In genomic region chr17:63823659-63824331, GRCh38 we compare ENCODE assay signal across 22 cellular contexts. TPM values are rescaled to one million over a fixed set of nuclear protein-coding genes. Genes with fewer than 3 reads are reported as not detected.
DNase-seq lines count a peak whose midpoint lies in the region; ATAC-seq and TF ChIP-seq lines count a peak whose summit lies in the region.
"Had no signal": no experiment of that assay in that cellular context is flagged by ENCODE, and none has a peak within 500 bp of the region (broad histone marks: within the 10 kb centered on the region; RNA-seq: fewer than 3 reads in every experiment).

No MANE protein-coding gene starts in this region.

- peaks cover 78% of the 10 kb centered on the region for H3K36me3 Mint-ChIP-seq in activated CD4-positive, alpha-beta T cell treated with anti-CD3 and anti-CD28 coated beads for 36 hours (ENCODE audit: low read depth)
- H3K36me3 Mint-ChIP-seq in activated naive CD4-positive, alpha-beta T cell treated with anti-CD3 and anti-CD28 coated beads, Interleukin-2, amount 50 U/mL, for 72 hours, result peaks cover 57 to 79% of the 10 kb centered on the region in 2 donors
- peaks cover 83% of the 10 kb centered on the region for H3K36me3 Mint-ChIP-seq in nephron (ENCODE audit: low read depth)

- no peaks in the 10 kb centered on the region for H3K9me3 Mint-ChIP-seq in activated CD4-positive, alpha-beta T cell treated with anti-CD3 and anti-CD28 coated beads for 36 hours (ENCODE audit: low read depth)
- no peaks in the 10 kb centered on the region for H3K9me3 Mint-ChIP-seq in activated naive CD4-positive, alpha-beta T cell treated with anti-CD3 and anti-CD28 coated beads, Interleukin-2, amount 50 U/mL, for 72 hours
- H3K9me3 Mint-ChIP-seq in nephron, result no peaks in the 10 kb centered on the region
- H3K9me3 Mint-ChIP-seq: activated T-helper 2 cell treated with anti-CD3 and anti-CD28 coated beads, Interferon-gamma antibody, Interleukin-2, Interleukin-4, amounts not matched to agents 10 μg/mL and 5 μg/mL and 100 μg/mL, durations not matched to agents 14 hours and 24 hours and 36 hours; GM23338 had no signal

- no peaks in the 10 kb centered on the region for H3K27me3 Mint-ChIP-seq in activated CD4-positive, alpha-beta T cell treated with anti-CD3 and anti-CD28 coated beads for 36 hours
- no peaks in the 10 kb centered on the region for H3K27me3 Mint-ChIP-seq in nephron (ENCODE audit: low read depth)

- no peak overlapping the region for H3K27ac ChIP-seq in HEK293 (ENCODE audit: extremely low read depth, low read depth, low read length)
- H3K27ac ChIP-seq: body of pancreas, coronary artery, parathyroid adenoma, skin epidermis had no signal

- in situ Hi-C loops in G401 (cut with HindIII; ENCODE audit: low sequenced_read_pairs), result no loop called here
- in situ Hi-C loops in ACHN (cut with HindIII; ENCODE audit: low pct_ligation_motif_present, low pct_unique_long_range_greater_than_20kb, low sequenced_read_pairs), result no loop called here

- TF ChIP-seq CTCF in HEK293 (tag by site-specific recombination; IDR thresholded peaks at IDR 0.05) (no peak), nephron (IDR thresholded peaks at IDR 0.05; ENCODE audit: unreplicated experiment in 3 of 3) (no peak)

- H3K4me1 Mint-ChIP-seq in activated CD4-positive, alpha-beta T cell treated with anti-CD3 and anti-CD28 coated beads for 36 hours, result peaks cover 43% of the 10 kb centered on the region
- H3K4me1 Mint-ChIP-seq in nephron, result peaks cover 32% of the 10 kb centered on the region

- CTCF ChIA-PET in activated CD4-positive, alpha-beta T cell treated with anti-CD3 and anti-CD28 coated beads for 36 hours (lab: Charles Lee), result no interaction called here
- CTCF ChIA-PET in HEK293 (lab: Yijun Ruan, JAX), result interaction anchor here (0.7 to 3.3 kb wide), 5 partner anchors 9 to 760 kb away, joined by 3 to 18 read pairs (median 4); no protein-coding TSS in a partner anchor

- DNase-seq in activated CD4-positive, alpha-beta T cell treated with anti-CD3 and anti-CD28 coated beads for 36 hours, result no peak
- no peak for DNase-seq in activated CD4-positive, alpha-beta T cell treated with anti-CD3 and anti-CD28 coated beads, Interleukin-2, amount 50 U/mL, for 1 hour
- no peak for DNase-seq in activated naive CD4-positive, alpha-beta T cell treated with anti-CD3 and anti-CD28 coated beads, Interleukin-2, amount 50 U/mL, for 72 hours (ENCODE audit: low spot score in 2 of 2)
- DNase-seq in inferior parietal cortex (ENCODE audit: extremely low spot score) (no peak), G401 (ENCODE audit: low spot score) (no peak), ACHN (no peak)
- DNase-seq: 8988T, body of pancreas, C1 segment of cervical spinal cord, foreskin fibroblast, NCI-H1048, NCI-H524 treated with DMSO at 0.1 percent for 48 hours, SIG-M5, trophoblast cell had no signal

- no peaks in the 10 kb centered on the region for H3K9me3 ChIP-seq in HEK293 (ENCODE audit: control insufficient read depth, insufficient read depth, low read depth, low read length)
- H3K9me3 ChIP-seq: body of pancreas had no signal

- no peak overlapping the region for H3K4me3 Mint-ChIP-seq in activated CD4-positive, alpha-beta T cell treated with anti-CD3 and anti-CD28 coated beads for 36 hours
- peak overlapping the region; percentile 36 to 73 (median 49) for H3K4me3 Mint-ChIP-seq in nephron
- H3K4me3 Mint-ChIP-seq: GM23338 had no signal

- no peak for ATAC-seq in activated CD4-positive, alpha-beta T cell treated with anti-CD3 and anti-CD28 coated beads for 36 hours
- ATAC-seq in activated naive CD4-positive, alpha-beta T cell treated with anti-CD3 and anti-CD28 coated beads, Interleukin-2, amount 50 U/mL, for 72 hours, result no peak
- ATAC-seq: body of pancreas, GM23338 had no signal

- peaks cover 48 to 78% of the 10 kb centered on the region in 2 experiments for H3K36me3 ChIP-seq in HEK293 (ENCODE audit: control insufficient read depth in 2 of 2, insufficient read depth in 1 of 2, low read length in 2 of 2)

- peaks cover 3% of the 10 kb centered on the region; the same call in 1 of the 2 replicates for H3K4me1 ChIP-seq in HEK293 (ENCODE audit: control insufficient read depth, insufficient read depth, low read length)

- POLR2A ChIA-PET in activated CD4-positive, alpha-beta T cell treated with anti-CD3 and anti-CD28 coated beads for 36 hours (lab: Charles Lee), result interaction anchor here (0.5 kb wide), 2 partner anchors 25 to 199 kb away, joined by 3 to 6 read pairs; no protein-coding TSS in a partner anchor
- POLR2A ChIA-PET in HEK293 (lab: Yijun Ruan, JAX), result interaction anchor here (0.7 to 0.9 kb wide), 2 partner anchors 37 to 46 kb away, joined by 3 to 4 read pairs; no protein-coding TSS in a partner anchor

- intact Hi-C loops in activated CD4-positive, alpha-beta T cell treated with anti-CD3 and anti-CD28 coated beads for 36 hours (cut with DNase I, micrococcal nuclease), result loop anchor here in 1 of 2 experiments (10.0 kb wide), 1 partner anchor 199 kb away; the partner anchor contains the start of gene MAP3K3

- peak overlapping the region; percentile 38 for H3K27ac Mint-ChIP-seq in activated CD4-positive, alpha-beta T cell treated with anti-CD3 and anti-CD28 coated beads for 36 hours
- peak overlapping the region; percentile 69 to 87 for H3K27ac Mint-ChIP-seq in activated naive CD4-positive, alpha-beta T cell treated with anti-CD3 and anti-CD28 coated beads, Interleukin-2, amount 50 U/mL, for 72 hours
- H3K27ac Mint-ChIP-seq in nephron, result peak overlapping the region in 2 of 3 experiments; percentile 22 to 54
- H3K27ac Mint-ChIP-seq: GM23338 had no signal

- no peak overlapping the region for H3K4me3 ChIP-seq in HEK293 (ENCODE audit: low read depth, low read length)
- H3K4me3 ChIP-seq: body of pancreas, coronary artery, GM23338, skin epidermis had no signal

TF ChIP-seq in HEK293, 187 proteins besides CTCF, POLR2A, EP300 and RAD21 (continues in another document):
- TF ChIP-seq ZNF157 (tag by site-specific recombination; IDR thresholded peaks at IDR 0.05) (no peak), ZNF513 (tag by site-specific recombination; IDR thresholded peaks at IDR 0.05) (peak; percentile 71), ZEB2 (tag by site-specific recombination; IDR thresholded peaks at IDR 0.05) (no peak), ZNF18 (tag by site-specific recombination; IDR thresholded peaks at IDR 0.05) (no peak), YY2 (tag by site-specific recombination; IDR thresholded peaks at IDR 0.05) (no peak)

RNA-seq across cellular contexts. Expression of gene PSMC5, which starts 3.4 kb away (rescaled TPM):
- 100 to 1,000 TPM in 1 of 2 experiments, 10 to 100 TPM in 1; 98.2 to 160 TPM for total RNA-seq in activated CD4-positive, alpha-beta T cell treated with anti-CD3 and anti-CD28 coated beads for 36 hours
- total RNA-seq in activated naive CD4-positive, alpha-beta T cell treated with anti-CD3 and anti-CD28 coated beads, Interleukin-2, amount 50 U/mL, for 72 hours, result 100 to 1,000 TPM; 129 to 137 TPM
- total RNA-seq in G401 (2014; rRNA removed; shearing (Covaris generic)), result 114 and 133 TPM in 2 replicates

RNA-seq across cellular contexts. Expression of gene FTSJ3, which starts 3.7 kb away (rescaled TPM):
- 10 to 100 TPM; 52.1 to 61.2 TPM for total RNA-seq in activated CD4-positive, alpha-beta T cell treated with anti-CD3 and anti-CD28 coated beads for 36 hours
- 10 to 100 TPM; 47.0 to 55.8 TPM for total RNA-seq in activated naive CD4-positive, alpha-beta T cell treated with anti-CD3 and anti-CD28 coated beads, Interleukin-2, amount 50 U/mL, for 72 hours
- 58.2 and 71.0 TPM in 2 replicates for total RNA-seq in G401 (2014; rRNA removed; shearing (Covaris generic))

RNA-seq across cellular contexts. Expression of gene SMARCD2, which starts 18.7 kb away (rescaled TPM):
- 100 to 1,000 TPM in 1 of 2 experiments, 10 to 100 TPM in 1; 100.0 to 101 TPM for total RNA-seq in activated CD4-positive, alpha-beta T cell treated with anti-CD3 and anti-CD28 coated beads for 36 hours
- 100 to 1,000 TPM in 1 of 2 donors, 10 to 100 TPM in 1; 90.3 to 113 TPM for total RNA-seq in activated naive CD4-positive, alpha-beta T cell treated with anti-CD3 and anti-CD28 coated beads, Interleukin-2, amount 50 U/mL, for 72 hours
- 128 and 144 TPM in 2 replicates for total RNA-seq in G401 (2014; rRNA removed; shearing (Covaris generic))

RNA-seq across cellular contexts. Expression of gene CSH2, which starts 49.7 kb away (rescaled TPM):
- total RNA-seq in activated CD4-positive, alpha-beta T cell treated with anti-CD3 and anti-CD28 coated beads for 36 hours, result not detected
- total RNA-seq in activated naive CD4-positive, alpha-beta T cell treated with anti-CD3 and anti-CD28 coated beads, Interleukin-2, amount 50 U/mL, for 72 hours, result 1 to 10 TPM; 2.2 to 2.4 TPM
- total RNA-seq in G401 (2014; rRNA removed; shearing (Covaris generic)), result not detected in 2 replicates
- total RNA-seq: activated T-helper 2 cell treated with anti-CD3 and anti-CD28 coated beads, Interferon-gamma antibody, Interleukin-2, Interleukin-4, amounts not matched to agents 10 μg/mL and 5 μg/mL and 100 μg/mL, durations not matched to agents 14 hours and 24 hours and 36 hours; body of pancreas; endothelial cell of umbilical vein; GM23338 had no signal

RNA-seq across cellular contexts. Expression of gene DDX42, which starts 49.8 kb away (rescaled TPM):
- total RNA-seq in activated CD4-positive, alpha-beta T cell treated with anti-CD3 and anti-CD28 coated beads for 36 hours, result 100 to 1,000 TPM; 109 to 173 TPM
- total RNA-seq in activated naive CD4-positive, alpha-beta T cell treated with anti-CD3 and anti-CD28 coated beads, Interleukin-2, amount 50 U/mL, for 72 hours, result 100 to 1,000 TPM; 126 to 130 TPM
- 28.1 and 52.8 TPM in 2 replicates for total RNA-seq in G401 (2014; rRNA removed; shearing (Covaris generic))
